ENCODE assay signal across 1 cellular context in the genomic region with DNA sequence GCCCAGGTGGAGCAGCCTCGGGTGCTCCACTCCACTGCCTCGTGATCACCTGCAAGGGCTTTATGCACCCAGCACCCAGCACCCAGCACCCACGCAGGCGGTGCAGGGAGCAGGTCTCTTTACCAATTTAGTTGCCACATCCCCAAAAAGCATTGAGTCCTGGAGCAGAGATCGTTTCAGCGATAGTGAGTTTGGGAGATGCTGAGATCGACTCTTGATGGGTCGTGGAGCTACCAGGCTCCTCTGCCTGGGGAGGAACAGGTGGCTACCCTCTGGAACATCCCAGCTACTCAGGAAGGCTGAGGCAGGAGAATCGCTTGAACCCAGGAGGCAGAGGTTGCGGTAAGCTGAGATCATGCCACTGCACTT.
TF ChIP-seq lines count a peak whose summit lies in the region.

No MANE protein-coding gene starts in this region.

TF ChIP-seq in GM23338, 12 proteins besides CTCF, POLR2A, EP300 and RAD21 (continued from another document):
- no peak for TF ChIP-seq ZNF462 (CRISPR knock-in tag; IDR thresholded peaks at IDR 0.05)
- no peak for TF ChIP-seq REST (IDR thresholded peaks at IDR 0.05; ENCODE audit: unreplicated experiment)
- TF ChIP-seq JUNB (IDR thresholded peaks at IDR 0.05; ENCODE audit: unreplicated experiment) = no peak
- TF ChIP-seq POLR2AphosphoS5 (IDR thresholded peaks at IDR 0.05; ENCODE audit: low read depth) = no peak
